1 cellular context compared by ENCODE assay signal in the genomic region with DNA sequence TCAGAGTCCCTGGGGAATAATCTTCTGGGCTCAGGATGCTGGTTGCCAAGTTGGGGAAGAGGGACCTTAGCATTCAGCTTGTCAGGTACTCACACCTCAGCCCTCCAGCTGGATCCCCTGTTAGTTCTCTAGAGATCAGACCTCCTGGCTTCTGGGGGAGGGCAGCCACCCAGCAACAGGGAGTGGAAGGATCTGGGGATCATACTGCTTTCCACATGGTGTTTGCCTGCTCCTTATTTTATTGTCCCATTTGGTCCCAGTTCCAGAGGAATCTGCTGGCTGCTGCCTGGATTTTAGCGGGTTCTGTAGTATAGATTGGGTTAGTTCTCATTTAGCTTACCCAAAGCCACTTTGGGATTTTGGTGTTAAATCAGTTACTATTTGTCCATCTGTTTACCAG.
TF ChIP-seq lines count a peak whose summit lies in the region.

No MANE protein-coding gene starts in this region.

TF ChIP-seq in H1, 55 proteins besides CTCF, POLR2A, EP300 and RAD21:
- TF ChIP-seq KDM5A (IDR thresholded peaks at IDR 0.05; ENCODE audit: low read length) (no peak), TAF1 (IDR thresholded peaks at IDR 0.05; ENCODE audit: low read depth, low read length) (no peak), RFX5 (IDR thresholded peaks at IDR 0.05; ENCODE audit: borderline replicate concordance, low read depth, low read length) (no peak), MAFK (IDR thresholded peaks at IDR 0.05; ENCODE audit: low read depth, low read length) (no peak)
